8 cellular contexts compared by ENCODE assay signal in genomic region chr12:40152783-40153383, GRCh38. TPM values are rescaled to one million over a fixed set of nuclear protein-coding genes. Genes with fewer than 3 reads are reported as not detected.
A peak's percentile ranks its signal among the peaks of the same experiment; 100 is the strongest.
DNase-seq lines count a peak whose midpoint lies in the region; TF ChIP-seq lines count a peak whose summit lies in the region.

No MANE protein-coding gene starts in this region.

- TF ChIP-seq CTCF in LNCAP (IDR thresholded peaks at IDR 0.05) (peak; percentile 85), liver (IDR thresholded peaks at IDR 0.05; ENCODE audit: low read depth, low read length, missing input control) (peak; percentile 89)

- H3K36me3 ChIP-seq in liver (ENCODE audit: control insufficient read depth in 4 of 4, insufficient read depth in 3 of 4, low read depth in 1 of 4, low read length in 3 of 4), result no peaks in the 10 kb centered on the region

- H3K9me3 ChIP-seq in liver (ENCODE audit: control insufficient read depth in 4 of 4, low read length in 3 of 4), result no peaks in the 10 kb centered on the region

- 22% methylated on average over 4 of the region's 4 CpGs for WGBS in liver

- H3K27me3 ChIP-seq in liver (ENCODE audit: control insufficient read depth in 4 of 4, insufficient read depth in 4 of 4, low read length in 3 of 4), result no peaks in the 10 kb centered on the region

- DNase-seq in NCI-H82 (lab: John Stamatoyannopoulos, UW) (peak; percentile 71), NCI-H82 treated with DMSO at 0.1 percent for 48 hours (lab: John Stamatoyannopoulos, UW; ENCODE audit: unreplicated experiment) (no peak), T follicular helper cell (ENCODE audit: low read depth) (peak; percentile 9), cerebellum (ENCODE audit: low spot score) (peak; percentile 3), GOT3 (lab: John Stamatoyannopoulos, UW) (no peak)
- peak; percentile 17 to 22 for DNase-seq in stimulated activated CD8-positive, alpha-beta memory T cell treated with anti-CD3 and anti-CD28 coated beads, Interleukin-2, amount 100 ng/mL, for 48 hours (ENCODE audit: low read depth in 2 of 2)

- H3K4me1 ChIP-seq in liver (ENCODE audit: control insufficient read depth in 4 of 4, insufficient read depth in 4 of 4, low read length in 3 of 4), result no peaks in the 10 kb centered on the region

- H3K9ac ChIP-seq in liver (ENCODE audit: low read depth in 1 of 2, low read length in 2 of 2), result peak overlapping the region in 1 of 2 donors; percentile 21

- no peak overlapping the region for H3K27ac ChIP-seq in liver (ENCODE audit: low read depth in 1 of 2, low read length in 2 of 2)

- no peak overlapping the region for H3K4me3 ChIP-seq in liver (ENCODE audit: low read depth in 1 of 3, low read length in 3 of 3)

- peak; percentile 83 to 91 for TF ChIP-seq RAD21 in liver (IDR thresholded peaks at IDR 0.05)

TF ChIP-seq in liver, 16 proteins besides CTCF, POLR2A, EP300 and RAD21:
- TF ChIP-seq, protein P1, sequence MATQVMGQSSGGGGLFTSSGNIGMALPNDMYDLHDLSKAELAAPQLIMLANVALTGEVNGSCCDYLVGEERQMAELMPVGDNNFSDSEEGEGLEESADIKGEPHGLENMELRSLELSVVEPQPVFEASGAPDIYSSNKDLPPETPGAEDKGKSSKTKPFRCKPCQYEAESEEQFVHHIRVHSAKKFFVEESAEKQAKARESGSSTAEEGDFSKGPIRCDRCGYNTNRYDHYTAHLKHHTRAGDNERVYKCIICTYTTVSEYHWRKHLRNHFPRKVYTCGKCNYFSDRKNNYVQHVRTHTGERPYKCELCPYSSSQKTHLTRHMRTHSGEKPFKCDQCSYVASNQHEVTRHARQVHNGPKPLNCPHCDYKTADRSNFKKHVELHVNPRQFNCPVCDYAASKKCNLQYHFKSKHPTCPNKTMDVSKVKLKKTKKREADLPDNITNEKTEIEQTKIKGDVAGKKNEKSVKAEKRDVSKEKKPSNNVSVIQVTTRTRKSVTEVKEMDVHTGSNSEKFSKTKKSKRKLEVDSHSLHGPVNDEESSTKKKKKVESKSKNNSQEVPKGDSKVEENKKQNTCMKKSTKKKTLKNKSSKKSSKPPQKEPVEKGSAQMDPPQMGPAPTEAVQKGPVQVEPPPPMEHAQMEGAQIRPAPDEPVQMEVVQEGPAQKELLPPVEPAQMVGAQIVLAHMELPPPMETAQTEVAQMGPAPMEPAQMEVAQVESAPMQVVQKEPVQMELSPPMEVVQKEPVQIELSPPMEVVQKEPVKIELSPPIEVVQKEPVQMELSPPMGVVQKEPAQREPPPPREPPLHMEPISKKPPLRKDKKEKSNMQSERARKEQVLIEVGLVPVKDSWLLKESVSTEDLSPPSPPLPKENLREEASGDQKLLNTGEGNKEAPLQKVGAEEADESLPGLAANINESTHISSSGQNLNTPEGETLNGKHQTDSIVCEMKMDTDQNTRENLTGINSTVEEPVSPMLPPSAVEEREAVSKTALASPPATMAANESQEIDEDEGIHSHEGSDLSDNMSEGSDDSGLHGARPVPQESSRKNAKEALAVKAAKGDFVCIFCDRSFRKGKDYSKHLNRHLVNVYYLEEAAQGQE (IDR thresholded peaks at IDR 0.05), result no peak
- TF ChIP-seq, protein P2, sequence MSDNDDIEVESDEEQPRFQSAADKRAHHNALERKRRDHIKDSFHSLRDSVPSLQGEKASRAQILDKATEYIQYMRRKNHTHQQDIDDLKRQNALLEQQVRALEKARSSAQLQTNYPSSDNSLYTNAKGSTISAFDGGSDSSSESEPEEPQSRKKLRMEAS (IDR thresholded peaks at IDR 0.05), result no peak
- TF ChIP-seq GABPA (IDR thresholded peaks at IDR 0.05 in 1 of 2, conservative IDR thresholded peaks at IDR 0.05 in 1 of 2) (no peak), SP1 (IDR thresholded peaks at IDR 0.05) (no peak), EGR1 (IDR thresholded peaks at IDR 0.05; ENCODE audit: low read depth in 2 of 2) (no peak), FOXA2 (IDR thresholded peaks at IDR 0.05) (no peak)

RNA-seq across cellular contexts. Expression of gene SLC2A13, which starts 47.0 kb away (rescaled TPM):
- total RNA-seq in cerebellum (16.8 TPM), liver (10 to 100 TPM in 1 of 2 donors, 1 to 10 TPM in 1; 6.7 to 20.2 TPM)
- 1 to 10 TPM; 1.9 to 7.1 TPM for polyA plus RNA-seq in liver

Comparison
In these comparisons a context has a peak if more than half of its experiments do, and no peak if none do; other contexts are left out.
1. DNase-seq: peak in NCI-H82 (single experiment), T follicular helper cell (single experiment), cerebellum (single experiment) and stimulated activated CD8-positive, alpha-beta memory T cell treated with anti-CD3 and anti-CD28 coated beads, Interleukin-2, amount 100 ng/mL, for 48 hours (2 of 2); none in NCI-H82 treated with DMSO at 0.1 percent for 48 hours (single experiment) and GOT3 (single experiment).